ENCODE assay signal across 22 cellular contexts in the genomic region with DNA sequence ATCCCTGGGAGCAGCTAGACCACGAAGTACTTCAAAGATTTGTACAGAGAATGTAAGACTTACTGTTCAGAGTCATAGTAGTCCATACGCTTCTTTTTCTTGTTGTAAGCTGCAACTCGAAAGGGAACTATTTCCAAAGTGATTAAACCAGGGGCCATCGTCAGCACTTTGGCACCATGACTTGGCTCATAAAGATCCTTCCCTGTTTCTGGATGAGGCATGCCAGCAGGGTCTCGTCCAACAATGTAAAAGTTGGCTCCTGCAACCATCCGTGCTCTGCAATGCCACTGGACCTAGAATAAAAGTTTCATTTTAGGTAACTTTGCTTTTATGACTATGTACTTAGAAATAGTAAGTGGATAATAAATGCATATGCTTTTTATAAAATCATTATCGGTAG.
DNase-seq lines count a peak whose midpoint lies in the region; ATAC-seq and TF ChIP-seq lines count a peak whose summit lies in the region.
"Had no signal": no experiment of that assay in that cellular context is flagged by ENCODE, and none has a peak within 500 bp of the region (broad histone marks: within the 10 kb centered on the region; RNA-seq: fewer than 3 reads in every experiment).

No MANE protein-coding gene starts in this region.

- peaks cover 4% of the 10 kb centered on the region; the same call in 1 of the 2 replicates for H3K4me1 ChIP-seq in GM23248 (ENCODE audit: insufficient read depth)
- no peaks in the 10 kb centered on the region for H3K4me1 ChIP-seq in ascending aorta
- H3K4me1 ChIP-seq in stomach = peaks cover 0 to 33% (median 13%) of the 10 kb centered on the region in 4 donors
- H3K4me1 ChIP-seq in Peyer's patch = no peaks in the 10 kb centered on the region
- H3K4me1 ChIP-seq: heart right ventricle, SJCRH30, spleen had no signal

- H3K4me3 ChIP-seq in GM23248 = no peak overlapping the region
- peak overlapping the region in 1 of 2 donors; percentile 36 for H3K4me3 ChIP-seq in ascending aorta
- H3K4me3 ChIP-seq in stomach = no peak overlapping the region
- no peak overlapping the region for H3K4me3 ChIP-seq in Peyer's patch
- H3K4me3 ChIP-seq: heart right ventricle, K562, SJCRH30, spleen had no signal

- no peaks in the 10 kb centered on the region for H4K20me1 ChIP-seq in GM23248 (ENCODE audit: insufficient read depth)

- 0 out of 2 replicates have a peak, but pooled peaks cover 6% of the 10 kb centered on the region for H3K79me2 ChIP-seq in GM23248 (ENCODE audit: insufficient read depth)

- TF ChIP-seq POLR2A in stomach (IDR thresholded peaks at IDR 0.05) = no peak
- TF ChIP-seq POLR2A in Peyer's patch (IDR thresholded peaks at IDR 0.05) = no peak

- H3K27ac ChIP-seq in GM23248 = no peak overlapping the region
- H3K27ac ChIP-seq in ascending aorta = peak overlapping the region; percentile 10 to 34
- peak overlapping the region in 1 of 5 donors; percentile 35 for H3K27ac ChIP-seq in stomach
- no peak overlapping the region for H3K27ac ChIP-seq in Peyer's patch
- H3K27ac ChIP-seq: heart right ventricle, SJCRH30, spleen had no signal

- DNase-seq in GM23248 (peak; percentile 46), ascending aorta (ENCODE audit: low spot score in 2 of 2) (no peak), left lobe of liver (ENCODE audit: low spot score) (peak; percentile 83), stomach (peak; percentile 61), middle frontal gyrus (ENCODE audit: extremely low spot score, low spot score) (no peak), hippocampal formation (lab: John Stamatoyannopoulos, UW) (no peak), Peyer's patch (no peak)
- DNase-seq: activated CD4-positive, alpha-beta T cell treated with anti-CD3 and anti-CD28 coated beads, Interleukin-2, amount 10 ng/mL, durations not matched to agents 7 days and 5 days; activated T-cell treated with anti-CD3 and anti-CD28 coated beads, Interleukin-2, amount 50 U/mL, for 24 hours; Calu3; DND-41; foreskin fibroblast; left colon; naive thymus-derived CD4-positive, alpha-beta T cell; NCI-H524; SJCRH30; spleen; T1000 had no signal

- 27 to 28% methylated on average over 7 of the region's 7 CpGs for WGBS in GM23248 (ENCODE audit: low coverage in 1 of 2, low lambda C conversion rate in 2 of 2, missing lambda C conversion rate in 2 of 2), 2 experiments
- WGBS in stomach, 5 donors = 51 to 71% (median 57%) methylated on average over 7 of the region's 7 CpGs

- H3K9ac ChIP-seq in GM23248 = no peak overlapping the region

- H3K27me3 ChIP-seq in GM23248 (replicated peaks; ENCODE audit: insufficient read depth) = no peaks in the 10 kb centered on the region
- H3K27me3 ChIP-seq in ascending aorta = no peaks in the 10 kb centered on the region
- H3K27me3 ChIP-seq in stomach = no peaks in the 10 kb centered on the region
- H3K27me3 ChIP-seq in Peyer's patch = no peaks in the 10 kb centered on the region
- H3K27me3 ChIP-seq: heart right ventricle, SJCRH30, spleen had no signal

- intact Hi-C loops in ascending aorta (cut with DNase I) = no loop called here
- intact Hi-C loops in stomach (cut with DNase I; ENCODE audit: low total_unique reads) = no loop called here

- H2AFZ ChIP-seq in GM23248 = no peak overlapping the region

- H3F3A ChIP-seq in GM23248 (ENCODE audit: insufficient read depth) = no peaks in the 10 kb centered on the region

- no peaks in the 10 kb centered on the region for H3K9me2 ChIP-seq in GM23248 (ENCODE audit: insufficient read depth)

- no peaks in the 10 kb centered on the region for H3K36me3 ChIP-seq in GM23248 (ENCODE audit: low read depth)
- peaks cover 0 to 6% of the 10 kb centered on the region in 2 donors for H3K36me3 ChIP-seq in ascending aorta
- peaks cover 0 to 19% (median 14%) of the 10 kb centered on the region in 4 donors for H3K36me3 ChIP-seq in stomach
- H3K36me3 ChIP-seq in Peyer's patch = no peaks in the 10 kb centered on the region
- H3K36me3 ChIP-seq: SJCRH30 had no signal

- in situ Hi-C loops in GM23248 (cut with MboI) = no loop called here

- H3K9me3 ChIP-seq in GM23248 (ENCODE audit: low read depth) (no peaks in the 10 kb centered on the region), ascending aorta (no peaks in the 10 kb centered on the region), stomach (no peaks in the 10 kb centered on the region), Peyer's patch (no peaks in the 10 kb centered on the region)
- H3K9me3 ChIP-seq: heart right ventricle, SJCRH30, spleen had no signal

- H3K4me2 ChIP-seq in GM23248 (ENCODE audit: unreplicated experiment) = no peak overlapping the region

- no peak for TF ChIP-seq CTCF in ascending aorta (IDR thresholded peaks at IDR 0.05)
- TF ChIP-seq CTCF in stomach (IDR thresholded peaks at IDR 0.05) = no peak
- no peak for TF ChIP-seq CTCF in Peyer's patch (IDR thresholded peaks at IDR 0.05)

- peak; percentile 83 for ATAC-seq in left lobe of liver
- no peak for ATAC-seq in HG02623 (IDR thresholded peaks at IDR 0.05; ENCODE audit: unreplicated experiment)
- ATAC-seq: K562; left colon; naive thymus-derived CD4-positive, alpha-beta T cell; Panc1 had no signal

- no peak for TF ChIP-seq EP300 in stomach (IDR thresholded peaks at IDR 0.05)

Comparison
In these comparisons a context has a peak if more than half of its experiments do, and no peak if none do; other contexts are left out.
1. DNase-seq: peak in GM23248 (single experiment), left lobe of liver (single experiment) and stomach (single experiment); none in ascending aorta (0 of 2), middle frontal gyrus (single experiment), hippocampal formation (0 of 2) and Peyer's patch (0 of 3).
2. H3K27ac ChIP-seq: peak in ascending aorta (2 of 2); none in GM23248 (single experiment) and Peyer's patch (0 of 4).